In the genomic region with DNA sequence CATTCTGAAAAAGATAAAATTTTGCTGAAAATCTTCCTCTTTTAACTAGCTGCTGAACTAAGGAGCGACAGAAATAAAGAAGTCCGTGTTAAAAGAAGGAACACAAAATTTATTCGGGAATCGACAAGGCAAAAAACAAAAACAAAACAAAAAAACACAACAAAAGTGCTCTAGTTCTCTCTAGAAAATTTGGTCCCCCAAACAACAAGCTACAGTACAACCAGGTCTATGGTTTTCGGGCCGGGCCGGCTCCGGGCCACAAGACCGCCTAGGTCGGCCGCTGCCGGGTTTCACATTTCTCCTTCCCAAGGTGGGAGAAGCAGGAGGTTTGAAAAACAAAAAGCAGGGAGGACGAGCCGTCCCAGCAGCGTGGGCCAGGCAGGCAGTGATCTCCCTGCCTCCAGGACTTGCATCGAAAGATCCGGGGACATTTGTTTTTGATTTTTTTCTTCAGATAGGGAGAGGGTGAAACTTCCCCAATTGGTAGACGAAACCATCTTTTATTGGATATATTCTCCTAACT, we compare ENCODE assay signal across 1 cellular context.
TF ChIP-seq lines count a peak whose summit lies in the region.

No MANE protein-coding gene starts in this region.

TF ChIP-seq in K562, 482 proteins besides CTCF, POLR2A, EP300 and RAD21 (continued from another document and continues in another):
- TF ChIP-seq, protein P1, sequence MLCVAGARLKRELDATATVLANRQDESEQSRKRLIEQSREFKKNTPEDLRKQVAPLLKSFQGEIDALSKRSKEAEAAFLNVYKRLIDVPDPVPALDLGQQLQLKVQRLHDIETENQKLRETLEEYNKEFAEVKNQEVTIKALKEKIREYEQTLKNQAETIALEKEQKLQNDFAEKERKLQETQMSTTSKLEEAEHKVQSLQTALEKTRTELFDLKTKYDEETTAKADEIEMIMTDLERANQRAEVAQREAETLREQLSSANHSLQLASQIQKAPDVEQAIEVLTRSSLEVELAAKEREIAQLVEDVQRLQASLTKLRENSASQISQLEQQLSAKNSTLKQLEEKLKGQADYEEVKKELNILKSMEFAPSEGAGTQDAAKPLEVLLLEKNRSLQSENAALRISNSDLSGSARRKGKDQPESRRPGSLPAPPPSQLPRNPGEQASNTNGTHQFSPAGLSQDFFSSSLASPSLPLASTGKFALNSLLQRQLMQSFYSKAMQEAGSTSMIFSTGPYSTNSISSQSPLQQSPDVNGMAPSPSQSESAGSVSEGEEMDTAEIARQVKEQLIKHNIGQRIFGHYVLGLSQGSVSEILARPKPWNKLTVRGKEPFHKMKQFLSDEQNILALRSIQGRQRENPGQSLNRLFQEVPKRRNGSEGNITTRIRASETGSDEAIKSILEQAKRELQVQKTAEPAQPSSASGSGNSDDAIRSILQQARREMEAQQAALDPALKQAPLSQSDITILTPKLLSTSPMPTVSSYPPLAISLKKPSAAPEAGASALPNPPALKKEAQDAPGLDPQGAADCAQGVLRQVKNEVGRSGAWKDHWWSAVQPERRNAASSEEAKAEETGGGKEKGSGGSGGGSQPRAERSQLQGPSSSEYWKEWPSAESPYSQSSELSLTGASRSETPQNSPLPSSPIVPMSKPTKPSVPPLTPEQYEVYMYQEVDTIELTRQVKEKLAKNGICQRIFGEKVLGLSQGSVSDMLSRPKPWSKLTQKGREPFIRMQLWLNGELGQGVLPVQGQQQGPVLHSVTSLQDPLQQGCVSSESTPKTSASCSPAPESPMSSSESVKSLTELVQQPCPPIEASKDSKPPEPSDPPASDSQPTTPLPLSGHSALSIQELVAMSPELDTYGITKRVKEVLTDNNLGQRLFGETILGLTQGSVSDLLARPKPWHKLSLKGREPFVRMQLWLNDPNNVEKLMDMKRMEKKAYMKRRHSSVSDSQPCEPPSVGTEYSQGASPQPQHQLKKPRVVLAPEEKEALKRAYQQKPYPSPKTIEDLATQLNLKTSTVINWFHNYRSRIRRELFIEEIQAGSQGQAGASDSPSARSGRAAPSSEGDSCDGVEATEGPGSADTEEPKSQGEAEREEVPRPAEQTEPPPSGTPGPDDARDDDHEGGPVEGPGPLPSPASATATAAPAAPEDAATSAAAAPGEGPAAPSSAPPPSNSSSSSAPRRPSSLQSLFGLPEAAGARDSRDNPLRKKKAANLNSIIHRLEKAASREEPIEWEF (CRISPR knock-in tag; IDR thresholded peaks at IDR 0.05): 0 out of 2 replicates have a peak, but pooled peaks have one; percentile 24
- TF ChIP-seq BMI1 (IDR thresholded peaks at IDR 0.05; ENCODE audit: low read length) (no peak), CEBPB (tag; IDR thresholded peaks at IDR 0.05) (no peak), EWSR1 (IDR thresholded peaks at IDR 0.05; ENCODE audit: borderline replicate concordance, low read depth, partially characterized antibody) (no peak), BRD9 (IDR thresholded peaks at IDR 0.05; ENCODE audit: low read depth, partially characterized antibody) (peak; percentile 35), DEAF1 (CRISPR knock-in tag; IDR thresholded peaks at IDR 0.05) (no peak), POLR2B (IDR thresholded peaks at IDR 0.05; ENCODE audit: low read depth, partially characterized antibody) (peak; percentile 32), DDX20 (tag; IDR thresholded peaks at IDR 0.05; ENCODE audit: low read depth) (no peak), CHD1 (IDR thresholded peaks at IDR 0.05; ENCODE audit: low read length) (peak; percentile 27), TARDBP (IDR thresholded peaks at IDR 0.05) (no peak), EHMT2 (IDR thresholded peaks at IDR 0.05) (no peak), SUPT5H (IDR thresholded peaks at IDR 0.05) (peak; percentile 23; the same call in 1 of the 2 replicates), HOXB6 (CRISPR knock-in tag; IDR thresholded peaks at IDR 0.05; ENCODE audit: borderline replicate concordance) (no peak), CHCHD3 (CRISPR knock-in tag; IDR thresholded peaks at IDR 0.05) (no peak), SMAD2 (IDR thresholded peaks at IDR 0.05; ENCODE audit: low read depth, low read length) (no peak), DIDO1 (tag; IDR thresholded peaks at IDR 0.05; ENCODE audit: low read depth) (no peak), SRSF9 (IDR thresholded peaks at IDR 0.05; ENCODE audit: borderline replicate concordance, low read depth, low read length) (no peak), TOE1 (IDR thresholded peaks at IDR 0.05; ENCODE audit: borderline replicate concordance) (no peak), TOE1 (CRISPR knock-in tag; IDR thresholded peaks at IDR 0.05; ENCODE audit: borderline replicate concordance, low read depth) (no peak), DPF2 (IDR thresholded peaks at IDR 0.05) (0 out of 2 replicates have a peak, but pooled peaks have one; percentile 4), MTA1 (IDR thresholded peaks at IDR 0.05; ENCODE audit: borderline replicate concordance) (no peak), SP2 (IDR thresholded peaks at IDR 0.05; ENCODE audit: extremely low read depth, low read depth, low read length, poor library complexity, severe bottlenecking) (no peak), KLF16 (IDR thresholded peaks at IDR 0.05) (no peak)
- TF ChIP-seq, protein P2, sequence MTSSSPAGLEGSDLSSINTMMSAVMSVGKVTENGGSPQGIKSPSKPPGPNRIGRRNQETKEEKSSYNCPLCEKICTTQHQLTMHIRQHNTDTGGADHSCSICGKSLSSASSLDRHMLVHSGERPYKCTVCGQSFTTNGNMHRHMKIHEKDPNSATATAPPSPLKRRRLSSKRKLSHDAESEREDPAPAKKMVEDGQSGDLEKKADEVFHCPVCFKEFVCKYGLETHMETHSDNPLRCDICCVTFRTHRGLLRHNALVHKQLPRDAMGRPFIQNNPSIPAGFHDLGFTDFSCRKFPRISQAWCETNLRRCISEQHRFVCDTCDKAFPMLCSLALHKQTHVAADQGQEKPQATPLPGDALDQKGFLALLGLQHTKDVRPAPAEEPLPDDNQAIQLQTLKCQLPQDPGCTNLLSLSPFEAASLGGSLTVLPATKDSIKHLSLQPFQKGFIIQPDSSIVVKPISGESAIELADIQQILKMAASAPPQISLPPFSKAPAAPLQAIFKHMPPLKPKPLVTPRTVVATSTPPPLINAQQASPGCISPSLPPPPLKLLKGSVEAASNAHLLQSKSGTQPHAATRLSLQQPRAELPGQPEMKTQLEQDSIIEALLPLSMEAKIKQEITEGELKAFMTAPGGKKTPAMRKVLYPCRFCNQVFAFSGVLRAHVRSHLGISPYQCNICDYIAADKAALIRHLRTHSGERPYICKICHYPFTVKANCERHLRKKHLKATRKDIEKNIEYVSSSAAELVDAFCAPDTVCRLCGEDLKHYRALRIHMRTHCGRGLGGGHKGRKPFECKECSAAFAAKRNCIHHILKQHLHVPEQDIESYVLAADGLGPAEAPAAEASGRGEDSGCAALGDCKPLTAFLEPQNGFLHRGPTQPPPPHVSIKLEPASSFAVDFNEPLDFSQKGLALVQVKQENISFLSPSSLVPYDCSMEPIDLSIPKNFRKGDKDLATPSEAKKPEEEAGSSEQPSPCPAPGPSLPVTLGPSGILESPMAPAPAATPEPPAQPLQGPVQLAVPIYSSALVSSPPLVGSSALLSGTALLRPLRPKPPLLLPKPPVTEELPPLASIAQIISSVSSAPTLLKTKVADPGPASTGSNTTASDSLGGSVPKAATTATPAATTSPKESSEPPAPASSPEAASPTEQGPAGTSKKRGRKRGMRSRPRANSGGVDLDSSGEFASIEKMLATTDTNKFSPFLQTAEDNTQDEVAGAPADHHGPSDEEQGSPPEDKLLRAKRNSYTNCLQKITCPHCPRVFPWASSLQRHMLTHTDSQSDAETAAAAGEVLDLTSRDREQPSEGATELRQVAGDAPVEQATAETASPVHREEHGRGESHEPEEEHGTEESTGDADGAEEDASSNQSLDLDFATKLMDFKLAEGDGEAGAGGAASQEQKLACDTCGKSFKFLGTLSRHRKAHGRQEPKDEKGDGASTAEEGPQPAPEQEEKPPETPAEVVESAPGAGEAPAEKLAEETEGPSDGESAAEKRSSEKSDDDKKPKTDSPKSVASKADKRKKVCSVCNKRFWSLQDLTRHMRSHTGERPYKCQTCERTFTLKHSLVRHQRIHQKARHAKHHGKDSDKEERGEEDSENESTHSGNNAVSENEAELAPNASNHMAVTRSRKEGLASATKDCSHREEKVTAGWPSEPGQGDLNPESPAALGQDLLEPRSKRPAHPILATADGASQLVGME (CRISPR knock-in tag; IDR thresholded peaks at IDR 0.05): no peak
- TF ChIP-seq, protein P3, sequence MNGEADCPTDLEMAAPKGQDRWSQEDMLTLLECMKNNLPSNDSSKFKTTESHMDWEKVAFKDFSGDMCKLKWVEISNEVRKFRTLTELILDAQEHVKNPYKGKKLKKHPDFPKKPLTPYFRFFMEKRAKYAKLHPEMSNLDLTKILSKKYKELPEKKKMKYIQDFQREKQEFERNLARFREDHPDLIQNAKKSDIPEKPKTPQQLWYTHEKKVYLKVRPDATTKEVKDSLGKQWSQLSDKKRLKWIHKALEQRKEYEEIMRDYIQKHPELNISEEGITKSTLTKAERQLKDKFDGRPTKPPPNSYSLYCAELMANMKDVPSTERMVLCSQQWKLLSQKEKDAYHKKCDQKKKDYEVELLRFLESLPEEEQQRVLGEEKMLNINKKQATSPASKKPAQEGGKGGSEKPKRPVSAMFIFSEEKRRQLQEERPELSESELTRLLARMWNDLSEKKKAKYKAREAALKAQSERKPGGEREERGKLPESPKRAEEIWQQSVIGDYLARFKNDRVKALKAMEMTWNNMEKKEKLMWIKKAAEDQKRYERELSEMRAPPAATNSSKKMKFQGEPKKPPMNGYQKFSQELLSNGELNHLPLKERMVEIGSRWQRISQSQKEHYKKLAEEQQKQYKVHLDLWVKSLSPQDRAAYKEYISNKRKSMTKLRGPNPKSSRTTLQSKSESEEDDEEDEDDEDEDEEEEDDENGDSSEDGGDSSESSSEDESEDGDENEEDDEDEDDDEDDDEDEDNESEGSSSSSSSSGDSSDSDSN (IDR thresholded peaks at IDR 0.05; ENCODE audit: borderline replicate concordance in 1 of 2, low read depth in 2 of 2, low read length in 2 of 2): 0 out of 4 replicates have a peak, but pooled peaks of 1 of the 2 experiments have one; percentile 64
- TF ChIP-seq, protein P4, sequence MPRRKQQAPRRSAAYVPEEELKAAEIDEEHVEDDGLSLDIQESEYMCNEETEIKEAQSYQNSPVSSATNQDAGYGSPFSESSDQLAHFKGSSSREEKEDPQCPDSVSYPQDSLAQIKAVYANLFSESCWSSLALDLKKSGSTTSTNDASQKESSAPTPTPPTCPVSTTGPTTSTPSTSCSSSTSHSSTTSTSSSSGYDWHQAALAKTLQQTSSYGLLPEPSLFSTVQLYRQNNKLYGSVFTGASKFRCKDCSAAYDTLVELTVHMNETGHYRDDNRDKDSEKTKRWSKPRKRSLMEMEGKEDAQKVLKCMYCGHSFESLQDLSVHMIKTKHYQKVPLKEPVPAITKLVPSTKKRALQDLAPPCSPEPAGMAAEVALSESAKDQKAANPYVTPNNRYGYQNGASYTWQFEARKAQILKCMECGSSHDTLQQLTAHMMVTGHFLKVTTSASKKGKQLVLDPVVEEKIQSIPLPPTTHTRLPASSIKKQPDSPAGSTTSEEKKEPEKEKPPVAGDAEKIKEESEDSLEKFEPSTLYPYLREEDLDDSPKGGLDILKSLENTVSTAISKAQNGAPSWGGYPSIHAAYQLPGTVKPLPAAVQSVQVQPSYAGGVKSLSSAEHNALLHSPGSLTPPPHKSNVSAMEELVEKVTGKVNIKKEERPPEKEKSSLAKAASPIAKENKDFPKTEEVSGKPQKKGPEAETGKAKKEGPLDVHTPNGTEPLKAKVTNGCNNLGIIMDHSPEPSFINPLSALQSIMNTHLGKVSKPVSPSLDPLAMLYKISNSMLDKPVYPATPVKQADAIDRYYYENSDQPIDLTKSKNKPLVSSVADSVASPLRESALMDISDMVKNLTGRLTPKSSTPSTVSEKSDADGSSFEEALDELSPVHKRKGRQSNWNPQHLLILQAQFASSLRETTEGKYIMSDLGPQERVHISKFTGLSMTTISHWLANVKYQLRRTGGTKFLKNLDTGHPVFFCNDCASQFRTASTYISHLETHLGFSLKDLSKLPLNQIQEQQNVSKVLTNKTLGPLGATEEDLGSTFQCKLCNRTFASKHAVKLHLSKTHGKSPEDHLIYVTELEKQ (CRISPR knock-in tag; IDR thresholded peaks at IDR 0.05): no peak
- TF ChIP-seq, protein P5, sequence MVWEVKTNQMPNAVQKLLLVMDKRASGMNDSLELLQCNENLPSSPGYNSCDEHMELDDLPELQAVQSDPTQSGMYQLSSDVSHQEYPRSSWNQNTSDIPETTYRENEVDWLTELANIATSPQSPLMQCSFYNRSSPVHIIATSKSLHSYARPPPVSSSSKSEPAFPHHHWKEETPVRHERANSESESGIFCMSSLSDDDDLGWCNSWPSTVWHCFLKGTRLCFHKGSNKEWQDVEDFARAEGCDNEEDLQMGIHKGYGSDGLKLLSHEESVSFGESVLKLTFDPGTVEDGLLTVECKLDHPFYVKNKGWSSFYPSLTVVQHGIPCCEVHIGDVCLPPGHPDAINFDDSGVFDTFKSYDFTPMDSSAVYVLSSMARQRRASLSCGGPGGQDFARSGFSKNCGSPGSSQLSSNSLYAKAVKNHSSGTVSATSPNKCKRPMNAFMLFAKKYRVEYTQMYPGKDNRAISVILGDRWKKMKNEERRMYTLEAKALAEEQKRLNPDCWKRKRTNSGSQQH (CRISPR knock-in tag; IDR thresholded peaks at IDR 0.05): no peak
- TF ChIP-seq, protein P6, sequence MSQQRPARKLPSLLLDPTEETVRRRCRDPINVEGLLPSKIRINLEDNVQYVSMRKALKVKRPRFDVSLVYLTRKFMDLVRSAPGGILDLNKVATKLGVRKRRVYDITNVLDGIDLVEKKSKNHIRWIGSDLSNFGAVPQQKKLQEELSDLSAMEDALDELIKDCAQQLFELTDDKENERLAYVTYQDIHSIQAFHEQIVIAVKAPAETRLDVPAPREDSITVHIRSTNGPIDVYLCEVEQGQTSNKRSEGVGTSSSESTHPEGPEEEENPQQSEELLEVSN (IDR thresholded peaks at IDR 0.05; ENCODE audit: borderline replicate concordance in 1 of 2, extremely low read depth in 1 of 2, insufficient read depth in 1 of 2, insufficient read length in 1 of 2, low read depth in 1 of 2, low read length in 1 of 2, poor library complexity in 1 of 2, severe bottlenecking in 1 of 2): peak in 1 of 2 experiments; percentile 59
